23 cellular contexts compared by ENCODE assay signal in the genomic region with DNA sequence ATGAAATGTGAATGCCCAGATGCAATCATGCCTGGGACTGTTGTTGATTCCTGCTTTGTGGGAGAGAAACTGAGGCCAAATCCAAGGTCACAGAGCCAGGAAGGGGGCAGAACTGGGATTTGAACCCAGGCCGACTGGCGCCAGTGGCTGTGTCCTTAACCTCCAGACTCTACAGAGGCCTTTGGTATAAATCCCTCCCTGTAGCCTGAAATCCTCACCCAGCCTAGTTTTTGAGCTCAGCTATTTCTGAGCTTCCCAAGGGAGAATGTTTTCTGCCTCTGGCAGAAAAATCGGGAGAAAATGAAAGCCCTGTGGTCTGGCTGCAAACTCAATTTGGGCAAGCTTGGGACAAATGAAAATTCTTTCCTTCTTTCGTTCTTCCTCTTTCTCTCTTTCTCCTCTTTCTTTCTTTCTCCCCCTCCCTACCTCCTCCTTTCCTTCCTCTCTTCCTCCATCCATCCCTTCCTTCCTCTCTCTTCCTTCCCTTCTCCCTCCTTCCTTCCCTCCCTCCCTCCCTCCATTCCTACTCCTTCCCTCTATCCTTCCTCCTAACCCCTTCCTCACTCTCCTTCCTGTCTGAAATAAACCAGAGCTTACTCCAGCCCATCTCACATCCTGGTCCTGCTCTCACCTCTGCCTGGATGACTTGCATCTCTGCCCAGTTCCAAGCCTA. TPM values are rescaled to one million over a fixed set of nuclear protein-coding genes. Genes with fewer than 3 reads are reported as not detected.
DNase-seq lines count a peak whose midpoint lies in the region; TF ChIP-seq lines count a peak whose summit lies in the region.
"Had no signal": no experiment of that assay in that cellular context is flagged by ENCODE, and none has a peak within 500 bp of the region (broad histone marks: within the 10 kb centered on the region; RNA-seq: fewer than 3 reads in every experiment).

No MANE protein-coding gene starts in this region.

- H3K27ac ChIP-seq in C4-2B (peak overlapping the region; percentile 94), dorsolateral prefrontal cortex (peak overlapping the region in 1 of 59 donors; percentile 6)
- H3K27ac ChIP-seq: esophagus squamous epithelium, Peyer's patch, upper lobe of right lung had no signal

- in situ Hi-C loops in SK-MEL-5 (cut with HindIII; ENCODE audit: low pct_unique_long_range_greater_than_20kb, low sequenced_read_pairs), result no loop called here

- intact Hi-C loops in dorsolateral prefrontal cortex (cut with DNase I), result no loop called here

- DNase-seq in SK-MEL-5 (ENCODE audit: low read depth, low spot score) (peak; percentile 25), fibroblast of the aortic adventitia (ENCODE audit: low read depth) (peak; percentile 77), stromal cell of bone marrow (ENCODE audit: low read depth) (peak; percentile 64), NCI-H2227 treated with DMSO at 0.1 percent for 48 hours (lab: John Stamatoyannopoulos, UW) (no peak), NCI-H524 (lab: John Stamatoyannopoulos, UW) (no peak), dorsolateral prefrontal cortex (no peak)
- DNase-seq: activated CD4-positive, alpha-beta memory T cell treated with anti-CD3 and anti-CD28 coated beads for 36 hours; activated CD8-positive, alpha-beta memory T cell treated with anti-CD3 and anti-CD28 coated beads, Interleukin-2, amount 50 U/mL, for 4 hours; CD8-positive, alpha-beta T cell; endodermal cell; esophagus squamous epithelium; KBM-7; midbrain; naive thymus-derived CD8-positive, alpha-beta T cell; NCI-H1105; NCI-H1930; occipital lobe; Peyer's patch; stimulated activated CD4-positive, alpha-beta T cell treated with anti-CD3 and anti-CD28 coated beads, Interleukin-2, amount 100 ng/mL, for 24 hours; T-cell; upper lobe of right lung had no signal

- TF ChIP-seq CTCF in C4-2B (conservative IDR thresholded peaks at IDR 0.05) (no peak), fibroblast of the aortic adventitia (IDR thresholded peaks at IDR 0.05; ENCODE audit: insufficient read depth, low read length) (no peak), dorsolateral prefrontal cortex (IDR thresholded peaks at IDR 0.05 in 54 of 56, conservative IDR thresholded peaks at IDR 0.05 in 2 of 56; ENCODE audit: low read depth in 1 of 56, partially characterized antibody in 56 of 56) (no peak)

- no peaks in the 10 kb centered on the region for H3K27me3 ChIP-seq in dorsolateral prefrontal cortex
- H3K27me3 ChIP-seq: cardiac muscle cell, Peyer's patch, upper lobe of right lung had no signal

- H3K4me3 ChIP-seq in fibroblast of the aortic adventitia (ENCODE audit: low read depth, low read length) (no peak overlapping the region), dorsolateral prefrontal cortex (no peak overlapping the region)
- H3K4me3 ChIP-seq: cardiac muscle cell, esophagus squamous epithelium, Peyer's patch, upper lobe of right lung had no signal

RNA-seq across cellular contexts. Expression of gene SNAI1, which starts 34.9 kb away (rescaled TPM):
- 0.13 and 0.40 TPM in 2 replicates for total RNA-seq in SK-MEL-5 (2014; rRNA removed; shearing (Covaris generic))
- polyA plus RNA-seq in SK-MEL-5 (2015; cell fraction: cytosol; rRNA removed), result 0.48 and 1.8 TPM in 2 replicates
- 1.1 and 2.5 TPM in 2 replicates for polyA plus RNA-seq in SK-MEL-5 (2015; cell fraction: nucleus; rRNA removed)
- 1.1 and 2.7 TPM in 2 replicates for total RNA-seq in fibroblast of the aortic adventitia (ENCODE audit: low replicate concordance)
- 1 to 10 TPM in 105 of 120 experiments, under 1 TPM in 14, not detected in 1; 0.39 to 6.9 (median 1.8) TPM for total RNA-seq in dorsolateral prefrontal cortex
- total RNA-seq: occipital lobe had no signal

Comparison
In these comparisons a context has a peak if more than half of its experiments do, and no peak if none do; other contexts are left out.
1. DNase-seq: peak in SK-MEL-5 (single experiment), fibroblast of the aortic adventitia (single experiment) and stromal cell of bone marrow (single experiment); none in NCI-H2227 treated with DMSO at 0.1 percent for 48 hours (single experiment), NCI-H524 (0 of 2) and dorsolateral prefrontal cortex (0 of 10).